Comparison of ENCODE assay signal across 21 cellular contexts in genomic region chr4:152828122-152828521, GRCh38. TPM values are rescaled to one million over a fixed set of nuclear protein-coding genes. Genes with fewer than 3 reads are reported as not detected.
DNase-seq lines count a peak whose midpoint lies in the region; ATAC-seq and TF ChIP-seq lines count a peak whose summit lies in the region.
"Had no signal": no experiment of that assay in that cellular context is flagged by ENCODE, and none has a peak within 500 bp of the region (broad histone marks: within the 10 kb centered on the region; RNA-seq: fewer than 3 reads in every experiment).

No MANE protein-coding gene starts in this region.

- peak; percentile 44 for DNase-seq in EH (ENCODE audit: low read depth)
- peak; percentile 5 for DNase-seq in LHCN-M2 (ENCODE audit: low read depth)
- DNase-seq in choroid plexus epithelial cell (ENCODE audit: low read depth), result peak; percentile 6
- DNase-seq in fibroblast of pulmonary artery (ENCODE audit: low read depth), result peak; percentile 10
- no peak for DNase-seq in cardiac septum (ENCODE audit: low spot score)
- DNase-seq: BE2C; C1 segment of cervical spinal cord; CD4-positive, CD25-positive, alpha-beta regulatory T cell; CD8-positive, alpha-beta memory T cell; COR-L47; DMS 273 treated with DMSO at 0.1 percent for 48 hours; DMS53; DND-41; GDM1; GOT3; H7; HFFc6 had no signal

- TF ChIP-seq CTCF in choroid plexus epithelial cell (conservative IDR thresholded peaks at IDR 0.05; ENCODE audit: low read depth, low read length) (no peak), fibroblast of pulmonary artery (IDR thresholded peaks at IDR 0.05; ENCODE audit: low read length, missing control alignments) (no peak)

- intact Hi-C loops in cardiac septum (cut with DNase I), result no loop called here

- H3K4me3 ChIP-seq in choroid plexus epithelial cell (ENCODE audit: low read depth, low read length) (no peak overlapping the region), fibroblast of pulmonary artery (replicated peaks; ENCODE audit: low read depth, low read length) (no peak overlapping the region)
- H3K4me3 ChIP-seq: K562 had no signal

- ATAC-seq in GM19351 (IDR thresholded peaks at IDR 0.05; ENCODE audit: unreplicated experiment) (no peak), HG03457 (IDR thresholded peaks at IDR 0.05; ENCODE audit: unreplicated experiment) (no peak)
- ATAC-seq: HCT116, K562 had no signal

RNA-seq across cellular contexts. Expression of gene ARFIP1, which starts 48.4 kb away (rescaled TPM):
- 45.1 and 48.0 TPM in 2 replicates for total RNA-seq in LHCN-M2 (2014; rRNA removed)
- 14.6 TPM for polyA plus RNA-seq in LHCN-M2 (2012)
- total RNA-seq in cardiac septum, result 11.9 TPM

RNA-seq across cellular contexts. Expression of gene TIGD4, which starts 48.6 kb away (rescaled TPM):
- total RNA-seq in LHCN-M2 (2014; rRNA removed) (0.06 and 0.63 TPM in 2 replicates), cardiac septum (0.40 TPM)
- 0.02 TPM for polyA plus RNA-seq in LHCN-M2 (2012)
